In the genomic region with DNA sequence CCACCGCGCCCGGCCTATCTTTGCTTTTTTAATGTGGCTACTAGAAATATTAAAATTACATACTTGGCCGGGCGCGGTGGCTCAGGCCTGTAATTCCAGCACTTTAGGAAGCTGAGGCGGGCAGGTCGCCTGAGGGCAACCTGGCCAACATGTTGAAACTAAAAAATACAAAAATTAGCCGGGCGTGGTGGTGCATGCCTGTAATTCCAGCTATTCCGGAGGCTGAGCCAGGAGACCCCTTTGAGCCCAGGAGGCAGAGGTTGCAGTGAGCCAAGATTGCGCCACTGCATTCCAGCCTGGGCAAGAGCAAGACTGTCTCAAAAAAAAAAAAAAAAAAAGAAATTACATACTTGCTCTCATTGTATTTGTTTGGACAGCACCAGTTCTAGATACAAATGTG, we compare ENCODE assay signal across 2 cellular contexts.
A peak's percentile ranks its signal among the peaks of the same experiment; 100 is the strongest.
TF ChIP-seq lines count a peak whose summit lies in the region.

No MANE protein-coding gene starts in this region.

TF ChIP-seq in Ishikawa, 13 proteins besides CTCF, POLR2A, EP300 and RAD21:
- TF ChIP-seq ZBTB7A (IDR thresholded peaks at IDR 0.05; ENCODE audit: low read depth) (no peak), CEBPB (IDR thresholded peaks at IDR 0.05) (peak; percentile 25; the same call in 1 of the 2 replicates)
- TF ChIP-seq, protein P1, sequence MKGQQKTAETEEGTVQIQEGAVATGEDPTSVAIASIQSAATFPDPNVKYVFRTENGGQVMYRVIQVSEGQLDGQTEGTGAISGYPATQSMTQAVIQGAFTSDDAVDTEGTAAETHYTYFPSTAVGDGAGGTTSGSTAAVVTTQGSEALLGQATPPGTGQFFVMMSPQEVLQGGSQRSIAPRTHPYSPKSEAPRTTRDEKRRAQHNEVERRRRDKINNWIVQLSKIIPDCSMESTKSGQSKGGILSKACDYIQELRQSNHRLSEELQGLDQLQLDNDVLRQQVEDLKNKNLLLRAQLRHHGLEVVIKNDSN (IDR thresholded peaks at IDR 0.05) = no peak

TF ChIP-seq in H1, 55 proteins besides CTCF, POLR2A, EP300 and RAD21:
- TF ChIP-seq BACH1 (IDR thresholded peaks at IDR 0.05; ENCODE audit: low read length) = no peak
- TF ChIP-seq, protein P2, sequence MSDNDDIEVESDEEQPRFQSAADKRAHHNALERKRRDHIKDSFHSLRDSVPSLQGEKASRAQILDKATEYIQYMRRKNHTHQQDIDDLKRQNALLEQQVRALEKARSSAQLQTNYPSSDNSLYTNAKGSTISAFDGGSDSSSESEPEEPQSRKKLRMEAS (IDR thresholded peaks at IDR 0.05) = no peak
- TF ChIP-seq BRCA1 (IDR thresholded peaks at IDR 0.05; ENCODE audit: low read depth, low read length) = no peak
